In the genomic region with DNA sequence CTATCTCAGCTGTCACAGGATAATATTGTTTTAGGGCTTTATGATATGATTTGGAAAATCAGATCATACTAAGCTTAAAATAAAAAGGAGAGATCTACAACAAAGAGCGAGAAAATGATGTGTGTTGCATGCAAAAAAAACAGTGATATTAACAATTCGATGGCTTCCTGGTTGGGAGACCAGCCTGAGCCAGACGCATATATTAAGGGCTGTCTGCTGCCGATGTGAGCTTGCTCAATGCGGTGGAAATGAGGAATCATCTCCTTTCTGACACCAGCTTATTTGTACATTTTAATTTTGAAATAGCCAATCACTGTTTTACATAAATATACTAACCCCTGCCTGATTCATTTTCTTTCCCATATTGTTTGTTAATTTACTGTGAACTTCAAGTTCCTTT, we compare ENCODE assay signal across 17 cellular contexts.
"Had no signal": no experiment of that assay in that cellular context is flagged by ENCODE, and none has a peak within 500 bp of the region (broad histone marks: within the 10 kb centered on the region; RNA-seq: fewer than 3 reads in every experiment).

No MANE protein-coding gene starts in this region.

- DNase-seq: activated CD4-positive, alpha-beta memory T cell treated with anti-CD3 and anti-CD28 coated beads, Interleukin-2, amount 10 ng/mL, durations not matched to agents 7 days and 5 days; activated CD4-positive, alpha-beta T cell treated with anti-CD3 and anti-CD28 coated beads, Interleukin-2, amount 10 ng/mL, durations not matched to agents 24 days and 14 days; activated gamma-delta T cell treated with Interleukin-2 at 50 U/mL for 16 hours; aorta; central memory CD4-positive, alpha-beta T cell; dermis blood vessel endothelial cell; effector memory CD4-positive, alpha-beta T cell; gastrocnemius medialis; nephron progenitor cell; pancreas; right cardiac atrium; stimulated activated CD4-positive, alpha-beta T cell treated with anti-CD3 and anti-CD28 coated beads, Interleukin-12 subunit alpha, Interleukin-12 subunit beta, amount 100 ng/mL, for 4 hours; stimulated activated naive CD8-positive, alpha-beta T cell treated with anti-CD3 and anti-CD28 coated beads, Interleukin-15, amount 100 ng/mL, for 72 hours had no signal

- H3K27me3 ChIP-seq: esophagus muscularis mucosa, gastrocnemius medialis, pancreas, suprapubic skin, tibial nerve had no signal

- H3K36me3 ChIP-seq: esophagus muscularis mucosa, gastrocnemius medialis, pancreas, suprapubic skin had no signal

- H3K9me3 ChIP-seq: esophagus muscularis mucosa, gastrocnemius medialis, pancreas, suprapubic skin, tibial nerve had no signal

- H3K4me1 ChIP-seq: pancreas had no signal

- H3K27ac ChIP-seq: esophagus muscularis mucosa, gastrocnemius medialis, pancreas, suprapubic skin, VCaP had no signal

- H3K4me3 ChIP-seq: esophagus muscularis mucosa, gastrocnemius medialis, pancreas, suprapubic skin, tibial nerve had no signal
